28 cellular contexts compared by ENCODE assay signal in genomic region chr6:8828376-8828775, GRCh38.
"Had no signal": no experiment of that assay in that cellular context is flagged by ENCODE, and none has a peak within 500 bp of the region (broad histone marks: within the 10 kb centered on the region; RNA-seq: fewer than 3 reads in every experiment).

No MANE protein-coding gene starts in this region.

- H3K9me3 Mint-ChIP-seq: stimulated activated naive CD8-positive, alpha-beta T cell treated with anti-CD3 and anti-CD28 coated beads, Interleukin-15, Interleukin-2, amounts not matched to agents 100 ng/mL and 50 ng/mL, for 24 hours; type B pancreatic cell had no signal

- H3K4me1 ChIP-seq: suprapubic skin, testis, thyroid gland, tibial artery, tibial nerve, transverse colon, upper lobe of left lung, upper lobe of right lung, uterus, vagina had no signal

- H3K27me3 ChIP-seq: stomach, suprapubic skin, testis, thyroid gland, tibial artery, tibial nerve, transverse colon, upper lobe of left lung, upper lobe of right lung, uterus, vagina had no signal

- H3K27me3 Mint-ChIP-seq: stimulated activated memory B cell treated with anti-CD40 and anti-IgM and Interleukin-4, amounts not matched to agents 10 μg/mL and 1 μg/mL and 100 μg/mL, for 72 hours; stimulated activated naive B cell treated with anti-CD40 and anti-IgM and Interleukin-4, amounts not matched to agents 10 μg/mL and 1 μg/mL and 100 μg/mL, for 72 hours; stimulated activated naive CD8-positive, alpha-beta T cell treated with anti-CD3 and anti-CD28 coated beads, Interleukin-15, amount 100 ng/mL, for 72 hours; stimulated activated naive CD8-positive, alpha-beta T cell treated with anti-CD3 and anti-CD28 coated beads, Interleukin-15, Interleukin-2, amounts not matched to agents 100 ng/mL and 50 ng/mL, for 24 hours; type B pancreatic cell had no signal

- H3K4me1 Mint-ChIP-seq: stimulated activated effector memory CD8-positive, alpha-beta T cell treated with anti-CD3 and anti-CD28 coated beads, Interleukin-12 subunit alpha, Interleukin-12 subunit beta, amount 100 ng/mL, for 72 hours; stimulated activated memory B cell treated with anti-CD40 and anti-IgM and Interleukin-4, amounts not matched to agents 10 μg/mL and 1 μg/mL and 100 μg/mL, for 72 hours; stimulated activated naive B cell treated with anti-CD40 and anti-IgM and Interleukin-4, amounts not matched to agents 10 μg/mL and 1 μg/mL and 100 μg/mL, for 72 hours; stimulated activated naive CD8-positive, alpha-beta T cell treated with anti-CD3 and anti-CD28 coated beads, Interleukin-15, amount 100 ng/mL, for 72 hours had no signal

- H3K9me3 ChIP-seq: stomach, suprapubic skin, testis, thoracic aorta, thyroid gland, tibial artery, tibial nerve, transverse colon, upper lobe of left lung, upper lobe of right lung, uterus, vagina had no signal

- H3K4me3 Mint-ChIP-seq: stimulated activated effector memory CD8-positive, alpha-beta T cell treated with anti-CD3 and anti-CD28 coated beads, Interleukin-12 subunit alpha, Interleukin-12 subunit beta, amount 100 ng/mL, for 72 hours; stimulated activated memory B cell treated with anti-CD40 and anti-IgM and Interleukin-4, amounts not matched to agents 10 μg/mL and 1 μg/mL and 100 μg/mL, for 72 hours; stimulated activated naive B cell treated with anti-CD40 and anti-IgM and Interleukin-4, amounts not matched to agents 10 μg/mL and 1 μg/mL and 100 μg/mL, for 72 hours; stimulated activated naive CD8-positive, alpha-beta T cell treated with anti-CD3 and anti-CD28 coated beads, Interleukin-15, amount 100 ng/mL, for 72 hours; stimulated activated naive CD8-positive, alpha-beta T cell treated with anti-CD3 and anti-CD28 coated beads, Interleukin-15, Interleukin-2, amounts not matched to agents 100 ng/mL and 50 ng/mL, for 24 hours; type B pancreatic cell had no signal

- H3K4me3 ChIP-seq: stomach, suprapubic skin, testis, thoracic aorta, thyroid gland, tibial artery, tibial nerve, transverse colon, upper lobe of left lung, upper lobe of right lung, uterus, vagina had no signal

- DNase-seq: stimulated activated CD4-positive, alpha-beta T cell treated with anti-CD3 and anti-CD28 coated beads, Interleukin-2, amount 100 ng/mL, for 48 hours; stimulated activated CD4-positive, alpha-beta T cell treated with anti-CD3 and anti-CD28 coated beads, Interleukin-4, amount 100 ng/mL, for 1 hour; stimulated activated CD4-positive, alpha-beta T cell treated with anti-CD3 and anti-CD28 coated beads, Interleukin-4, amount 100 ng/mL, for 24 hours; stimulated activated CD4-positive, alpha-beta T cell treated with anti-CD3 and anti-CD28 coated beads, Interleukin-4, amount 100 ng/mL, for 4 hours; stimulated activated CD8-positive, alpha-beta memory T cell treated with anti-CD3 and anti-CD28 coated beads, Interleukin-4, amount 100 ng/mL, for 48 hours; stimulated activated naive B cell treated with anti-CD40 and anti-IgM and Interleukin-4, amounts not matched to agents 10 μg/mL and 1 μg/mL and 100 μg/mL, for 72 hours; stimulated activated naive CD4-positive, alpha-beta T cell; stimulated activated naive CD4-positive, alpha-beta T cell treated with Interleukin-2 at 50 U/mL for 16 hours; stimulated activated naive CD8-positive, alpha-beta T cell treated with anti-CD3 and anti-CD28 coated beads, Interleukin-15, amount 100 ng/mL, for 72 hours; stimulated activated naive CD8-positive, alpha-beta T cell treated with anti-CD3 and anti-CD28 coated beads, Interleukin-15, Interleukin-2, amounts not matched to agents 100 U/mL and 50 U/mL, for 24 hours; stomach; substantia nigra; testis; thyroid gland; tibial artery; transverse colon; trophoblast cell; upper lobe of left lung; upper lobe of right lung; uterus had no signal

- H3K27ac Mint-ChIP-seq: stimulated activated effector memory CD8-positive, alpha-beta T cell treated with anti-CD3 and anti-CD28 coated beads, Interleukin-12 subunit alpha, Interleukin-12 subunit beta, amount 100 ng/mL, for 72 hours; stimulated activated memory B cell treated with anti-CD40 and anti-IgM and Interleukin-4, amounts not matched to agents 10 μg/mL and 1 μg/mL and 100 μg/mL, for 72 hours; stimulated activated naive B cell treated with anti-CD40 and anti-IgM and Interleukin-4, amounts not matched to agents 10 μg/mL and 1 μg/mL and 100 μg/mL, for 72 hours; stimulated activated naive CD8-positive, alpha-beta T cell treated with anti-CD3 and anti-CD28 coated beads, Interleukin-15, amount 100 ng/mL, for 72 hours; stimulated activated naive CD8-positive, alpha-beta T cell treated with anti-CD3 and anti-CD28 coated beads, Interleukin-15, Interleukin-2, amounts not matched to agents 100 ng/mL and 50 ng/mL, for 24 hours; type B pancreatic cell had no signal

- H3K36me3 ChIP-seq: stomach, suprapubic skin, thoracic aorta, thyroid gland, tibial artery, tibial nerve, transverse colon, upper lobe of left lung, upper lobe of right lung, uterus, vagina had no signal

- H3K36me3 Mint-ChIP-seq: stimulated activated effector memory CD8-positive, alpha-beta T cell treated with anti-CD3 and anti-CD28 coated beads, Interleukin-12 subunit alpha, Interleukin-12 subunit beta, amount 100 ng/mL, for 72 hours; stimulated activated memory B cell treated with anti-CD40 and anti-IgM and Interleukin-4, amounts not matched to agents 10 μg/mL and 1 μg/mL and 100 μg/mL, for 72 hours; stimulated activated naive B cell treated with anti-CD40 and anti-IgM and Interleukin-4, amounts not matched to agents 10 μg/mL and 1 μg/mL and 100 μg/mL, for 72 hours; type B pancreatic cell had no signal

- H3K27ac ChIP-seq: stomach, suprapubic skin, testis, thoracic aorta, thyroid gland, tibial artery, tibial nerve, transverse colon, upper lobe of left lung, upper lobe of right lung, uterus, vagina had no signal

- ATAC-seq: stimulated activated effector memory CD8-positive, alpha-beta T cell treated with anti-CD3 and anti-CD28 coated beads, Interleukin-12 subunit alpha, Interleukin-12 subunit beta, amount 100 ng/mL, for 72 hours; stimulated activated memory B cell treated with anti-CD40 and anti-IgM and Interleukin-4, amounts not matched to agents 10 μg/mL and 1 μg/mL and 100 μg/mL, for 72 hours; stimulated activated naive B cell treated with anti-CD40 and anti-IgM and Interleukin-4, amounts not matched to agents 10 μg/mL and 1 μg/mL and 100 μg/mL, for 72 hours; stimulated activated naive CD8-positive, alpha-beta T cell treated with anti-CD3 and anti-CD28 coated beads, Interleukin-15, amount 100 ng/mL, for 72 hours; stimulated activated naive CD8-positive, alpha-beta T cell treated with anti-CD3 and anti-CD28 coated beads, Interleukin-15, Interleukin-2, amounts not matched to agents 100 U/mL and 50 U/mL, for 24 hours; upper lobe of right lung had no signal
